17 cellular contexts compared by ENCODE assay signal in genomic region chr2:201769664-201770373, GRCh38. TPM values are rescaled to one million over a fixed set of nuclear protein-coding genes. Genes with fewer than 3 reads are reported as not detected.
"Had no signal": no experiment of that assay in that cellular context is flagged by ENCODE, and none has a peak within 500 bp of the region (broad histone marks: within the 10 kb centered on the region; RNA-seq: fewer than 3 reads in every experiment).

No MANE protein-coding gene starts in this region.

- H3K27ac Mint-ChIP-seq: activated CD4-positive, alpha-beta memory T cell treated with anti-CD3 and anti-CD28 coated beads, Interleukin-2, amount 10 ng/mL, durations not matched to agents 7 days and 5 days; activated naive CD4-positive, alpha-beta T cell treated with anti-CD3 and anti-CD28 coated beads, Interleukin-2, amount 50 U/mL, for 72 hours; activated T-cell treated with anti-CD3 and anti-CD28 coated beads, Interleukin-2, amount 50 U/mL, for 72 hours; immature natural killer cell; naive thymus-derived CD8-positive, alpha-beta T cell; stimulated activated memory B cell treated with anti-CD40 and anti-IgM and Interleukin-4, amounts not matched to agents 10 μg/mL and 1 μg/mL and 100 μg/mL, for 72 hours; WTC11 had no signal

- H3K9me3 ChIP-seq: tibial artery had no signal

- H3K36me3 Mint-ChIP-seq: activated naive CD4-positive, alpha-beta T cell treated with anti-CD3 and anti-CD28 coated beads, Interleukin-2, amount 50 U/mL, for 72 hours had no signal

- DNase-seq: activated CD4-positive, alpha-beta memory T cell treated with anti-CD3 and anti-CD28 coated beads, Interleukin-2, amount 10 ng/mL, durations not matched to agents 7 days and 5 days; activated CD4-positive, alpha-beta T cell treated with anti-CD3 and anti-CD28 coated beads for 4 hours; activated gamma-delta T cell; activated T-cell treated with anti-CD3 and anti-CD28 coated beads, Interleukin-2, amount 50 U/mL, for 72 hours; immature natural killer cell; naive thymus-derived CD8-positive, alpha-beta T cell; stimulated activated CD4-positive, alpha-beta T cell treated with anti-CD3 and anti-CD28 coated beads, Interleukin-2, amount 100 ng/mL, for 48 hours; tibial artery had no signal

- H3K27me3 Mint-ChIP-seq: activated CD4-positive, alpha-beta memory T cell treated with anti-CD3 and anti-CD28 coated beads, Interleukin-2, amount 10 ng/mL, durations not matched to agents 7 days and 5 days; naive thymus-derived CD8-positive, alpha-beta T cell; stimulated activated memory B cell treated with anti-CD40 and anti-IgM and Interleukin-4, amounts not matched to agents 10 μg/mL and 1 μg/mL and 100 μg/mL, for 72 hours had no signal

- H3K4me1 Mint-ChIP-seq: stimulated activated memory B cell treated with anti-CD40 and anti-IgM and Interleukin-4, amounts not matched to agents 10 μg/mL and 1 μg/mL and 100 μg/mL, for 72 hours had no signal

- H3K27ac ChIP-seq: parathyroid adenoma had no signal

- H3K9me3 Mint-ChIP-seq: activated CD4-positive, alpha-beta memory T cell treated with anti-CD3 and anti-CD28 coated beads, Interleukin-2, amount 10 ng/mL, durations not matched to agents 7 days and 5 days; activated naive CD4-positive, alpha-beta T cell treated with anti-CD3 and anti-CD28 coated beads, Interleukin-2, amount 50 U/mL, for 72 hours; activated T-cell treated with anti-CD3 and anti-CD28 coated beads, Interleukin-2, amount 50 U/mL, for 72 hours; immature natural killer cell; naive thymus-derived CD8-positive, alpha-beta T cell; stimulated activated memory B cell treated with anti-CD40 and anti-IgM and Interleukin-4, amounts not matched to agents 10 μg/mL and 1 μg/mL and 100 μg/mL, for 72 hours had no signal

- ATAC-seq: activated naive CD4-positive, alpha-beta T cell treated with anti-CD3 and anti-CD28 coated beads, Interleukin-2, amount 50 U/mL, for 72 hours; activated T-cell treated with anti-CD3 and anti-CD28 coated beads, Interleukin-2, amount 50 U/mL, for 72 hours; esophagus mucosa; naive thymus-derived CD8-positive, alpha-beta T cell; stimulated activated memory B cell treated with anti-CD40 and anti-IgM and Interleukin-4, amounts not matched to agents 10 μg/mL and 1 μg/mL and 100 μg/mL, for 72 hours; WTC11 had no signal

- H2AFZ ChIP-seq: parathyroid adenoma had no signal

- H3K4me3 Mint-ChIP-seq: activated CD4-positive, alpha-beta memory T cell treated with anti-CD3 and anti-CD28 coated beads, Interleukin-2, amount 10 ng/mL, durations not matched to agents 7 days and 5 days; activated T-cell treated with anti-CD3 and anti-CD28 coated beads, Interleukin-2, amount 50 U/mL, for 72 hours; immature natural killer cell; naive thymus-derived CD8-positive, alpha-beta T cell; stimulated activated memory B cell treated with anti-CD40 and anti-IgM and Interleukin-4, amounts not matched to agents 10 μg/mL and 1 μg/mL and 100 μg/mL, for 72 hours; WTC11 had no signal

- H3K27me3 ChIP-seq: dorsolateral prefrontal cortex, tibial artery had no signal

- H3K4me3 ChIP-seq: dorsolateral prefrontal cortex, tibial artery had no signal

RNA-seq across cellular contexts. Expression of gene CDK15, which starts 36.5 kb away (rescaled TPM):
- total RNA-seq: activated CD4-positive, alpha-beta memory T cell treated with anti-CD3 and anti-CD28 coated beads, Interleukin-2, amount 10 ng/mL, durations not matched to agents 7 days and 5 days; activated naive CD4-positive, alpha-beta T cell treated with anti-CD3 and anti-CD28 coated beads, Interleukin-2, amount 50 U/mL, for 72 hours; activated T-cell treated with anti-CD3 and anti-CD28 coated beads, Interleukin-2, amount 50 U/mL, for 72 hours; lung microvascular endothelial cell; mononuclear cell; naive thymus-derived CD8-positive, alpha-beta T cell; T-helper 1 cell treated with Interleukin-12 subunit alpha and Interleukin-12 subunit beta and Interleukin-4 antibody, amounts not matched to agents 30 ng/mL and 1 ng/mL, for 36 hours; WTC11 had no signal
- polyA plus RNA-seq: immature natural killer cell; naive thymus-derived CD8-positive, alpha-beta T cell had no signal
